ENCODE assay signal across 19 cellular contexts in genomic region chr12:107485731-107486130, GRCh38.
DNase-seq lines count a peak whose midpoint lies in the region; FAIRE-seq and TF ChIP-seq lines count a peak whose summit lies in the region.
"Had no signal": no experiment of that assay in that cellular context is flagged by ENCODE, and none has a peak within 500 bp of the region (broad histone marks: within the 10 kb centered on the region; RNA-seq: fewer than 3 reads in every experiment).

No MANE protein-coding gene starts in this region.

- DNase-seq in Caki2 (ENCODE audit: low read depth) (peak; percentile 82), progenitor cell of endocrine pancreas (ENCODE audit: low spot score, unreplicated experiment) (no peak), HuH-7.5 (ENCODE audit: low spot score) (no peak), GM13976 (ENCODE audit: low spot score) (no peak), NCI-H1105 (lab: John Stamatoyannopoulos, UW) (no peak)
- DNase-seq: CD8-positive, alpha-beta T cell; GDM1; Karpas-422; MM.1S; NCI-H1105 treated with DMSO at 0.1 percent for 48 hours; NCI-H1694 treated with DMSO at 0.1 percent for 48 hours; SJCRH30 had no signal

- no peak overlapping the region for H3K4me3 Mint-ChIP-seq in progenitor cell of endocrine pancreas (ENCODE audit: low read depth)
- H3K4me3 Mint-ChIP-seq: B cell; CD8-positive, alpha-beta T cell had no signal

- H3K4me1 Mint-ChIP-seq in progenitor cell of endocrine pancreas (ENCODE audit: low read depth): peaks cover 20% of the 10 kb centered on the region

- H3K27me3 Mint-ChIP-seq in progenitor cell of endocrine pancreas: peaks cover 3% of the 10 kb centered on the region

- no peak for TF ChIP-seq CTCF in VCaP (conservative IDR thresholded peaks at IDR 0.05)
- TF ChIP-seq CTCF in progenitor cell of endocrine pancreas (IDR thresholded peaks at IDR 0.05; ENCODE audit: unreplicated experiment): no peak
- TF ChIP-seq CTCF in GM13976 (IDR thresholded peaks at IDR 0.05; ENCODE audit: borderline replicate concordance, control extremely low read depth, extremely low read depth, insufficient read depth, missing control alignments): no peak

- in situ Hi-C loops in Caki2 (cut with HindIII; ENCODE audit: low pct_unique_long_range_greater_than_20kb, low sequenced_read_pairs) (no loop called here), GM13976 (cut with MboI; ENCODE audit: low sequenced_read_pairs, unreplicated experiment) (no loop called here)

- no peaks in the 10 kb centered on the region for H3K9me3 Mint-ChIP-seq in progenitor cell of endocrine pancreas (ENCODE audit: low read depth)
- H3K9me3 Mint-ChIP-seq: CD8-positive, alpha-beta T cell had no signal

- H3K36me3 Mint-ChIP-seq in progenitor cell of endocrine pancreas (ENCODE audit: insufficient read depth): no peaks in the 10 kb centered on the region
- H3K36me3 Mint-ChIP-seq: CD8-positive, alpha-beta T cell had no signal

- H3K27ac Mint-ChIP-seq in progenitor cell of endocrine pancreas: peak overlapping the region; percentile 62
- H3K27ac Mint-ChIP-seq: B cell had no signal

- FAIRE-seq in islet of Langerhans (lab: Jason Lieb, UNC): peak; percentile 75
- FAIRE-seq: D721Med, GM12878, H1 had no signal

- peak overlapping the region; percentile 60 for H3K27ac ChIP-seq in VCaP
- H3K27ac ChIP-seq: RWPE1, SJCRH30 had no signal
